ENCODE assay signal across 1 cellular context in the genomic region with DNA sequence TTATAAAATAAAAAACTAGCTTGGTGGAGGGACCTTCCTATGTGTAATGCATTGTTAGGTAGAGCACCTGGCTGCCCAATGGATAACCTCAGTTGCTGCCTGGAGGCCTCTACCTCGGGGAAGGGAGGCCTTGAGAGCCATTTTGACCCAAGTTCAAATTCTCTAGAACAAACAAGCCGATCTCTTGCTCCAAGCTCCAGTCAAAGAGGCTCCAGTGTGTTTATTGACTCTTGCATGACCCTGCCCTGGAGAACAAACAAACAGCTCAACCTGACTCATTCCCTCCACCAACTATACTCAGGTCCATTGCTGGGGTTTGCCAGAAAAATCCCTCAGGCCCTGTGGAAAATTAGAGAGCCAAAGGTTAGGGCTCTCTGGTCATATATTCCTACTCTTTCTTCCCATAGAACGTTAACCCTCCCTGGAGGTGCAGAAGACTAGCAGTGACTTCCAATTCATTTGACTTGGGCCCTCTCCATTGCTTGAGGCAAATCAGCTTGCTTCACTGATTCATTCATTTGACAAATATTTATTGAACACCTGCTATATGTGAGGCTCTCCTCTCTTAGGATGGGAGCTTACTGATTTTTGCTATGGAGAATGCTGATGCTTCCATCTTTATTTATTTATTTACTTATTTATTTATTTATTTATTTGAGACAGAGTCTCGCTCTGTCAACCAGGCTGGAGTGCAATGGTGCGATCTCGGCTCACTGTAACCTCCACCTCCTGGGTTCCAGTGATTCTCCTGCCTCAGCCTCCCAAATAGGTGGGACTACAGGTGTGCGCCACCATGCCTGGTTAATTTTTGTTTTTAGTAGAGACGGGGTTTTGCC.
TF ChIP-seq lines count a peak whose summit lies in the region.

No MANE protein-coding gene starts in this region.

TF ChIP-seq in HepG2, 621 proteins besides CTCF, POLR2A, EP300 and RAD21 (continued from another document and continues in another):
- TF ChIP-seq ZNF770 (CRISPR knock-in tag; IDR thresholded peaks at IDR 0.05) (peak; percentile 94), ZNF614 (CRISPR knock-in tag; IDR thresholded peaks at IDR 0.05; ENCODE audit: borderline replicate concordance) (peak; percentile 62; the same call in 1 of the 2 replicates), ZBTB2 (CRISPR knock-in tag; IDR thresholded peaks at IDR 0.05; ENCODE audit: low read depth) (no peak), ZNF431 (CRISPR knock-in tag; IDR thresholded peaks at IDR 0.05; ENCODE audit: borderline replicate concordance, low read depth) (peak; percentile 72; the same call in 1 of the 2 replicates), EHMT2 (IDR thresholded peaks at IDR 0.05; ENCODE audit: borderline replicate concordance, low read depth, low read length) (peak; percentile 92), MAX (IDR thresholded peaks at IDR 0.05) (no peak), ZKSCAN1 (IDR thresholded peaks at IDR 0.05; ENCODE audit: low read length) (no peak), ZNF326 (CRISPR knock-in tag; IDR thresholded peaks at IDR 0.05; ENCODE audit: borderline replicate concordance) (no peak), ZFP41 (CRISPR knock-in tag; IDR thresholded peaks at IDR 0.05; ENCODE audit: borderline replicate concordance) (no peak), FOXP1 (IDR thresholded peaks at IDR 0.05) (peak; percentile 60; the same call in 1 of the 2 replicates), FOXP1 (CRISPR knock-in tag; IDR thresholded peaks at IDR 0.05) (peak; percentile 96), REL (CRISPR knock-in tag; conservative IDR thresholded peaks at IDR 0.05) (no peak), DNMT1 (CRISPR knock-in tag; IDR thresholded peaks at IDR 0.05) (no peak), HMGA1 (CRISPR knock-in tag; conservative IDR thresholded peaks at IDR 0.05) (no peak), ZNF800 (CRISPR knock-in tag; IDR thresholded peaks at IDR 0.05) (peak; percentile 37; the same call in 1 of the 2 replicates), MXI1 (IDR thresholded peaks at IDR 0.05; ENCODE audit: borderline replicate concordance, low read depth, low read length) (peak; percentile 28; the same call in 1 of the 3 replicates), ZNF281 (CRISPR knock-in tag; IDR thresholded peaks at IDR 0.05; ENCODE audit: borderline replicate concordance) (peak; percentile 61; the same call in 1 of the 2 replicates), BRD4 (CRISPR knock-in tag; IDR thresholded peaks at IDR 0.05) (no peak), MIER2 (CRISPR knock-in tag; IDR thresholded peaks at IDR 0.05) (peak; percentile 72; the same call in 1 of the 2 replicates), CERS6 (CRISPR knock-in tag; IDR thresholded peaks at IDR 0.05) (no peak), ZNF484 (CRISPR knock-in tag; IDR thresholded peaks at IDR 0.05; ENCODE audit: borderline replicate concordance, low read depth) (no peak), NFE2L2 (IDR thresholded peaks at IDR 0.05; ENCODE audit: low read length) (no peak), SOX13 (IDR thresholded peaks at IDR 0.05) (peak; percentile 57; the same call in 1 of the 2 replicates), SOX13 (CRISPR knock-in tag; conservative IDR thresholded peaks at IDR 0.05 in 1 of 2, IDR thresholded peaks at IDR 0.05 in 1 of 2) (peak in 1 of 2 experiments; percentile 91; a peak in 2 of 4 replicates), MXD4 (CRISPR knock-in tag; IDR thresholded peaks at IDR 0.05) (no peak), ZNF598 (CRISPR knock-in tag; IDR thresholded peaks at IDR 0.05; ENCODE audit: borderline replicate concordance) (no peak), MNT (IDR thresholded peaks at IDR 0.05) (no peak), TBL1XR1 (IDR thresholded peaks at IDR 0.05; ENCODE audit: borderline replicate concordance, low read length, partially characterized antibody) (peak; percentile 97), BRF2 (CRISPR knock-in tag; IDR thresholded peaks at IDR 0.05) (no peak)
- TF ChIP-seq, protein P1, sequence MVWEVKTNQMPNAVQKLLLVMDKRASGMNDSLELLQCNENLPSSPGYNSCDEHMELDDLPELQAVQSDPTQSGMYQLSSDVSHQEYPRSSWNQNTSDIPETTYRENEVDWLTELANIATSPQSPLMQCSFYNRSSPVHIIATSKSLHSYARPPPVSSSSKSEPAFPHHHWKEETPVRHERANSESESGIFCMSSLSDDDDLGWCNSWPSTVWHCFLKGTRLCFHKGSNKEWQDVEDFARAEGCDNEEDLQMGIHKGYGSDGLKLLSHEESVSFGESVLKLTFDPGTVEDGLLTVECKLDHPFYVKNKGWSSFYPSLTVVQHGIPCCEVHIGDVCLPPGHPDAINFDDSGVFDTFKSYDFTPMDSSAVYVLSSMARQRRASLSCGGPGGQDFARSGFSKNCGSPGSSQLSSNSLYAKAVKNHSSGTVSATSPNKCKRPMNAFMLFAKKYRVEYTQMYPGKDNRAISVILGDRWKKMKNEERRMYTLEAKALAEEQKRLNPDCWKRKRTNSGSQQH (CRISPR knock-in tag; IDR thresholded peaks at IDR 0.05; ENCODE audit: low read depth), result no peak
- TF ChIP-seq, protein P2, sequence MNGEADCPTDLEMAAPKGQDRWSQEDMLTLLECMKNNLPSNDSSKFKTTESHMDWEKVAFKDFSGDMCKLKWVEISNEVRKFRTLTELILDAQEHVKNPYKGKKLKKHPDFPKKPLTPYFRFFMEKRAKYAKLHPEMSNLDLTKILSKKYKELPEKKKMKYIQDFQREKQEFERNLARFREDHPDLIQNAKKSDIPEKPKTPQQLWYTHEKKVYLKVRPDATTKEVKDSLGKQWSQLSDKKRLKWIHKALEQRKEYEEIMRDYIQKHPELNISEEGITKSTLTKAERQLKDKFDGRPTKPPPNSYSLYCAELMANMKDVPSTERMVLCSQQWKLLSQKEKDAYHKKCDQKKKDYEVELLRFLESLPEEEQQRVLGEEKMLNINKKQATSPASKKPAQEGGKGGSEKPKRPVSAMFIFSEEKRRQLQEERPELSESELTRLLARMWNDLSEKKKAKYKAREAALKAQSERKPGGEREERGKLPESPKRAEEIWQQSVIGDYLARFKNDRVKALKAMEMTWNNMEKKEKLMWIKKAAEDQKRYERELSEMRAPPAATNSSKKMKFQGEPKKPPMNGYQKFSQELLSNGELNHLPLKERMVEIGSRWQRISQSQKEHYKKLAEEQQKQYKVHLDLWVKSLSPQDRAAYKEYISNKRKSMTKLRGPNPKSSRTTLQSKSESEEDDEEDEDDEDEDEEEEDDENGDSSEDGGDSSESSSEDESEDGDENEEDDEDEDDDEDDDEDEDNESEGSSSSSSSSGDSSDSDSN (CRISPR knock-in tag; IDR thresholded peaks at IDR 0.05), result 0 out of 2 replicates have a peak, but pooled peaks have one; percentile 22
- TF ChIP-seq, protein P3, sequence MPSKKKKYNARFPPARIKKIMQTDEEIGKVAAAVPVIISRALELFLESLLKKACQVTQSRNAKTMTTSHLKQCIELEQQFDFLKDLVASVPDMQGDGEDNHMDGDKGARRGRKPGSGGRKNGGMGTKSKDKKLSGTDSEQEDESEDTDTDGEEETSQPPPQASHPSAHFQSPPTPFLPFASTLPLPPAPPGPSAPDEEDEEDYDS (CRISPR knock-in tag; IDR thresholded peaks at IDR 0.05), result peak; percentile 55
